ENCODE assay signal across 1 cellular context in the genomic region with DNA sequence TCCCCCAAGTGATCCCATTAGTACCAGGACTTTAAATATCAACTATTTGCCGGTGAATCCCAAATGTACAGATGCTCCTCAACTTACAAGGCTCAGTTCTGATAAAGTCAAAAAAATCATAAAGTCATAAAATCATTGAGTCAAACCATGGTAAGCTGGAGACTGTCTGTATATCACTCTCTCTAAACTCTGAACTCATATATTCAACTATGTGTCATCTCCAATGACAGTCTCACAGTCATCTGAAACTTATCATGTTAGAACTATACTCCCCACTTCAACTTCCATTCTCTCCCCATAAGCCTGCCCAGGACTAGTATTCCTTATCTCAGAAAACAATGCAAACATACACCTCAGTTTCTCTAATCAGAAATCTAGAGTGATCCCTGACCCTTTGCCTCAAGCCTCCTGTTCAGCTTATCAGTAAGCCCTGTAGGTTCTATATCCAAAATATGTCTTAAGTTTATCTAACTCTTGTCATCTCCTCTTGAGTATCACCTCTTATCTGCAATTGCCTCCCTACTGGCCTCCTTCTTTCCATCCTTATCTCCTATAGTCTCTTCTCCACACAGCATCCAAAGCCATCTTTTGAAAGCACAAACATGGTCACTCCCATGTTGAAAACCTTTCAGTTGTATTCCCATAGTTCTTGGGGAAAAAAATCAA.
TF ChIP-seq lines count a peak whose summit lies in the region.

No MANE protein-coding gene starts in this region.

TF ChIP-seq in K562, 482 proteins besides CTCF, POLR2A, EP300 and RAD21 (continues in another document):
- TF ChIP-seq BCLAF1 (IDR thresholded peaks at IDR 0.05; ENCODE audit: borderline replicate concordance in 1 of 2, control insufficient read depth in 1 of 2, low read depth in 2 of 2, low read length in 1 of 2) (no peak), HDAC2 (IDR thresholded peaks at IDR 0.05) (peak; percentile 32; the same call in 1 of the 2 replicates), ZEB2 (IDR thresholded peaks at IDR 0.05) (peak; percentile 81), RCOR1 (IDR thresholded peaks at IDR 0.05; ENCODE audit: borderline replicate concordance in 1 of 2, low read depth in 2 of 2, low read length in 2 of 2) (peak in 1 of 2 experiments; percentile 70; a peak in 1 of 4 replicates), ZBTB17 (CRISPR knock-in tag; IDR thresholded peaks at IDR 0.05) (no peak), ZNF696 (CRISPR knock-in tag; conservative IDR thresholded peaks at IDR 0.05) (no peak), ZNF644 (tag; IDR thresholded peaks at IDR 0.05; ENCODE audit: low read depth) (0 out of 2 replicates have a peak, but pooled peaks have one; percentile 57), TEAD4 (IDR thresholded peaks at IDR 0.05; ENCODE audit: low read length) (peak; percentile 56), TEAD4 (CRISPR knock-in tag; IDR thresholded peaks at IDR 0.05; ENCODE audit: borderline replicate concordance) (no peak), ZNF175 (CRISPR knock-in tag; IDR thresholded peaks at IDR 0.05; ENCODE audit: low read depth) (0 out of 2 replicates have a peak, but pooled peaks have one; percentile 67), IRF9 (tag; IDR thresholded peaks at IDR 0.05) (no peak), TOE1 (IDR thresholded peaks at IDR 0.05; ENCODE audit: borderline replicate concordance) (no peak), TOE1 (CRISPR knock-in tag; IDR thresholded peaks at IDR 0.05; ENCODE audit: borderline replicate concordance, low read depth) (no peak), NR2C2 (CRISPR knock-in tag; IDR thresholded peaks at IDR 0.05) (no peak), NR2C2 (tag; IDR thresholded peaks at IDR 0.05) (peak; percentile 75; the same call in 1 of the 2 replicates), FOSL1 (tag; conservative IDR thresholded peaks at IDR 0.05) (peak; percentile 75), NR2C1 (IDR thresholded peaks at IDR 0.05) (no peak), NR2C1 (tag; IDR thresholded peaks at IDR 0.05) (peak; percentile 68), BRD9 (IDR thresholded peaks at IDR 0.05; ENCODE audit: low read depth, partially characterized antibody) (no peak), GTF2E2 (tag; IDR thresholded peaks at IDR 0.05) (0 out of 2 replicates have a peak, but pooled peaks have one; percentile 35), MTA2 (IDR thresholded peaks at IDR 0.05; ENCODE audit: low read depth) (peak; percentile 61; the same call in 1 of the 2 replicates), ADNP (tag; IDR thresholded peaks at IDR 0.05) (0 out of 2 replicates have a peak, but pooled peaks have one; percentile 47), BCOR (IDR thresholded peaks at IDR 0.05) (no peak), DPF2 (IDR thresholded peaks at IDR 0.05) (0 out of 2 replicates have a peak, but pooled peaks have one; percentile 43), CCAR2 (IDR thresholded peaks at IDR 0.05; ENCODE audit: low read depth, low read length) (no peak), SOX6 (IDR thresholded peaks at IDR 0.05) (peak; percentile 95), BRCA1 (IDR thresholded peaks at IDR 0.05) (no peak), BRCA1 (CRISPR knock-in tag; IDR thresholded peaks at IDR 0.05) (no peak), THRB (CRISPR knock-in tag; conservative IDR thresholded peaks at IDR 0.05) (no peak), NCOR1 (IDR thresholded peaks at IDR 0.05) (peak; percentile 58; the same call in 1 of the 2 replicates), MTA1 (IDR thresholded peaks at IDR 0.05; ENCODE audit: borderline replicate concordance) (peak; percentile 69), PHF21A (IDR thresholded peaks at IDR 0.05; ENCODE audit: borderline replicate concordance, low read depth) (no peak)
- TF ChIP-seq, protein P1, sequence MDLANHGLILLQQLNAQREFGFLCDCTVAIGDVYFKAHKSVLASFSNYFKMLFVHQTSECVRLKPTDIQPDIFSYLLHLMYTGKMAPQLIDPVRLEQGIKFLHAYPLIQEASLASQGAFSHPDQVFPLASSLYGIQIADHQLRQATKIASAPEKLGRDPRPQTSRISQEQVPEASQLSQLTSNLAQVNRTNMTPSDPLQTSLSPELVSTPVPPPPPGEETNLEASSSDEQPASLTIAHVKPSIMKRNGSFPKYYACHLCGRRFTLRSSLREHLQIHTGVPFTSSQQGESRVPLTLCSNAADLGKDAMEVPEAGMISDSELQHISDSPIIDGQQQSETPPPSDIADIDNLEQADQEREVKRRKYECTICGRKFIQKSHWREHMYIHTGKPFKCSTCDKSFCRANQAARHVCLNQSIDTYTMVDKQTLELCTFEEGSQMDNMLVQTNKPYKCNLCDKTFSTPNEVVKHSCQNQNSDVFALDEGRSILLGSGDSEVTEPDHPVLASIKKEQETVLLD (IDR thresholded peaks at IDR 0.05) = 0 out of 2 replicates have a peak, but pooled peaks have one; percentile 23
- TF ChIP-seq, protein P2, sequence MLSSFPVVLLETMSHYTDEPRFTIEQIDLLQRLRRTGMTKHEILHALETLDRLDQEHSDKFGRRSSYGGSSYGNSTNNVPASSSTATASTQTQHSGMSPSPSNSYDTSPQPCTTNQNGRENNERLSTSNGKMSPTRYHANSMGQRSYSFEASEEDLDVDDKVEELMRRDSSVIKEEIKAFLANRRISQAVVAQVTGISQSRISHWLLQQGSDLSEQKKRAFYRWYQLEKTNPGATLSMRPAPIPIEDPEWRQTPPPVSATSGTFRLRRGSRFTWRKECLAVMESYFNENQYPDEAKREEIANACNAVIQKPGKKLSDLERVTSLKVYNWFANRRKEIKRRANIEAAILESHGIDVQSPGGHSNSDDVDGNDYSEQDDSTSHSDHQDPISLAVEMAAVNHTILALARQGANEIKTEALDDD (IDR thresholded peaks at IDR 0.05) = peak; percentile 79; the same call in 1 of the 2 replicates
- TF ChIP-seq, protein P3, sequence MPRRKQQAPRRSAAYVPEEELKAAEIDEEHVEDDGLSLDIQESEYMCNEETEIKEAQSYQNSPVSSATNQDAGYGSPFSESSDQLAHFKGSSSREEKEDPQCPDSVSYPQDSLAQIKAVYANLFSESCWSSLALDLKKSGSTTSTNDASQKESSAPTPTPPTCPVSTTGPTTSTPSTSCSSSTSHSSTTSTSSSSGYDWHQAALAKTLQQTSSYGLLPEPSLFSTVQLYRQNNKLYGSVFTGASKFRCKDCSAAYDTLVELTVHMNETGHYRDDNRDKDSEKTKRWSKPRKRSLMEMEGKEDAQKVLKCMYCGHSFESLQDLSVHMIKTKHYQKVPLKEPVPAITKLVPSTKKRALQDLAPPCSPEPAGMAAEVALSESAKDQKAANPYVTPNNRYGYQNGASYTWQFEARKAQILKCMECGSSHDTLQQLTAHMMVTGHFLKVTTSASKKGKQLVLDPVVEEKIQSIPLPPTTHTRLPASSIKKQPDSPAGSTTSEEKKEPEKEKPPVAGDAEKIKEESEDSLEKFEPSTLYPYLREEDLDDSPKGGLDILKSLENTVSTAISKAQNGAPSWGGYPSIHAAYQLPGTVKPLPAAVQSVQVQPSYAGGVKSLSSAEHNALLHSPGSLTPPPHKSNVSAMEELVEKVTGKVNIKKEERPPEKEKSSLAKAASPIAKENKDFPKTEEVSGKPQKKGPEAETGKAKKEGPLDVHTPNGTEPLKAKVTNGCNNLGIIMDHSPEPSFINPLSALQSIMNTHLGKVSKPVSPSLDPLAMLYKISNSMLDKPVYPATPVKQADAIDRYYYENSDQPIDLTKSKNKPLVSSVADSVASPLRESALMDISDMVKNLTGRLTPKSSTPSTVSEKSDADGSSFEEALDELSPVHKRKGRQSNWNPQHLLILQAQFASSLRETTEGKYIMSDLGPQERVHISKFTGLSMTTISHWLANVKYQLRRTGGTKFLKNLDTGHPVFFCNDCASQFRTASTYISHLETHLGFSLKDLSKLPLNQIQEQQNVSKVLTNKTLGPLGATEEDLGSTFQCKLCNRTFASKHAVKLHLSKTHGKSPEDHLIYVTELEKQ (CRISPR knock-in tag; IDR thresholded peaks at IDR 0.05) = no peak
- TF ChIP-seq, protein P4, sequence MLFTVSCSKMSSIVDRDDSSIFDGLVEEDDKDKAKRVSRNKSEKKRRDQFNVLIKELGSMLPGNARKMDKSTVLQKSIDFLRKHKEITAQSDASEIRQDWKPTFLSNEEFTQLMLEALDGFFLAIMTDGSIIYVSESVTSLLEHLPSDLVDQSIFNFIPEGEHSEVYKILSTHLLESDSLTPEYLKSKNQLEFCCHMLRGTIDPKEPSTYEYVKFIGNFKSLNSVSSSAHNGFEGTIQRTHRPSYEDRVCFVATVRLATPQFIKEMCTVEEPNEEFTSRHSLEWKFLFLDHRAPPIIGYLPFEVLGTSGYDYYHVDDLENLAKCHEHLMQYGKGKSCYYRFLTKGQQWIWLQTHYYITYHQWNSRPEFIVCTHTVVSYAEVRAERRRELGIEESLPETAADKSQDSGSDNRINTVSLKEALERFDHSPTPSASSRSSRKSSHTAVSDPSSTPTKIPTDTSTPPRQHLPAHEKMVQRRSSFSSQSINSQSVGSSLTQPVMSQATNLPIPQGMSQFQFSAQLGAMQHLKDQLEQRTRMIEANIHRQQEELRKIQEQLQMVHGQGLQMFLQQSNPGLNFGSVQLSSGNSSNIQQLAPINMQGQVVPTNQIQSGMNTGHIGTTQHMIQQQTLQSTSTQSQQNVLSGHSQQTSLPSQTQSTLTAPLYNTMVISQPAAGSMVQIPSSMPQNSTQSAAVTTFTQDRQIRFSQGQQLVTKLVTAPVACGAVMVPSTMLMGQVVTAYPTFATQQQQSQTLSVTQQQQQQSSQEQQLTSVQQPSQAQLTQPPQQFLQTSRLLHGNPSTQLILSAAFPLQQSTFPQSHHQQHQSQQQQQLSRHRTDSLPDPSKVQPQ (CRISPR knock-in tag; IDR thresholded peaks at IDR 0.05; ENCODE audit: borderline replicate concordance) = no peak
- TF ChIP-seq, protein P5, sequence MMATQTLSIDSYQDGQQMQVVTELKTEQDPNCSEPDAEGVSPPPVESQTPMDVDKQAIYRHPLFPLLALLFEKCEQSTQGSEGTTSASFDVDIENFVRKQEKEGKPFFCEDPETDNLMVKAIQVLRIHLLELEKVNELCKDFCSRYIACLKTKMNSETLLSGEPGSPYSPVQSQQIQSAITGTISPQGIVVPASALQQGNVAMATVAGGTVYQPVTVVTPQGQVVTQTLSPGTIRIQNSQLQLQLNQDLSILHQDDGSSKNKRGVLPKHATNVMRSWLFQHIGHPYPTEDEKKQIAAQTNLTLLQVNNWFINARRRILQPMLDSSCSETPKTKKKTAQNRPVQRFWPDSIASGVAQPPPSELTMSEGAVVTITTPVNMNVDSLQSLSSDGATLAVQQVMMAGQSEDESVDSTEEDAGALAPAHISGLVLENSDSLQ (IDR thresholded peaks at IDR 0.05) = peak; percentile 20; the same call in 1 of the 2 replicates
